In the genomic region with DNA sequence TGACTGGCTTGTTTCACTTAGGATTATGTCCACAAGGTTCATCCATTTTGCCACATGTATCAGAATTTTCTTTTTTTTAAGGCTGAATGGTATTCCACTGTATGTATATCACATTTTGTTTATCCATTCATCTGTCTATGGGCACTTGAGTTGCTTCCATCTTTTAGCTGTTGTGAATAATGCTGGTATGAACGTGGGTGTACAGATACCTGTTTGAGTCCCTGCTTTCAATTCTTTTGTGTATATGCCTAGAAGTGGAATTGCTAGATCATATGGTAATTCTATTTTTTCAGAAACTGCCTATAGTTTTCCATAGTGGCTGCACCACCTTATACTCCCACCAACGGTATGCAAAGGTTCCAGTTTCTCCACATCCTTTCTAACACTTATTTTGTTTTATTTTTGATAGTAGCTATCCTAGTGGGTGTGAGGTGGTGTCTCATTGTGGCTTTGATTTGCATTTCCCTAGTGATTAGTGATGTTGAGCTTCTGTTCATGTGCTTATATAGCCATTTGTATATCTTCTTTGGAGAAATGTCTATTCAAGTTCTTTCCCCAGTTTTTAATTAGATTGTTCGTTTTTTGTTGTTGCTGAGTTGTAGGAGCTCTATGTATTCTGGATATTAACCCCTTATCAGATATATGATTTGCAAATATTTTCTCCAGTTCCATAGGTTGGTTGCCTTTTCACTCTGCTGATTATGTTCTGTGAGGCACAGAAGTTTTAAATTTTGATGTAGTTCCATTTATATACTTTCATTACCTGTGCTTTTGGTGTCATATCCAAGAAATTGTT, we compare ENCODE assay signal across 1 cellular context.
TF ChIP-seq lines count a peak whose summit lies in the region.

No MANE protein-coding gene starts in this region.

TF ChIP-seq in IMR-90, 13 proteins besides CTCF, POLR2A, EP300 and RAD21:
- TF ChIP-seq, protein P1, sequence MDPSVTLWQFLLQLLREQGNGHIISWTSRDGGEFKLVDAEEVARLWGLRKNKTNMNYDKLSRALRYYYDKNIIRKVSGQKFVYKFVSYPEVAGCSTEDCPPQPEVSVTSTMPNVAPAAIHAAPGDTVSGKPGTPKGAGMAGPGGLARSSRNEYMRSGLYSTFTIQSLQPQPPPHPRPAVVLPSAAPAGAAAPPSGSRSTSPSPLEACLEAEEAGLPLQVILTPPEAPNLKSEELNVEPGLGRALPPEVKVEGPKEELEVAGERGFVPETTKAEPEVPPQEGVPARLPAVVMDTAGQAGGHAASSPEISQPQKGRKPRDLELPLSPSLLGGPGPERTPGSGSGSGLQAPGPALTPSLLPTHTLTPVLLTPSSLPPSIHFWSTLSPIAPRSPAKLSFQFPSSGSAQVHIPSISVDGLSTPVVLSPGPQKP (IDR thresholded peaks at IDR 0.05; ENCODE audit: borderline replicate concordance, low read depth, low read length), result no peak
- no peak for TF ChIP-seq SMC3 (IDR thresholded peaks at IDR 0.05; ENCODE audit: low read depth, low read length)
- TF ChIP-seq MAFK (IDR thresholded peaks at IDR 0.05; ENCODE audit: low read depth, low read length), result no peak
- no peak for TF ChIP-seq CHD1 (IDR thresholded peaks at IDR 0.05; ENCODE audit: low read depth, low read length)
- TF ChIP-seq BHLHE40 (IDR thresholded peaks at IDR 0.05; ENCODE audit: low read depth, low read length), result no peak
- TF ChIP-seq RCOR1 (IDR thresholded peaks at IDR 0.05; ENCODE audit: insufficient replicate concordance, low read length), result no peak
- TF ChIP-seq CEBPB (IDR thresholded peaks at IDR 0.05; ENCODE audit: low read depth, low read length), result no peak
TF ChIP-seq in IMR-90: peak in this region for 0.
